10 cellular contexts compared by ENCODE assay signal in the genomic region with DNA sequence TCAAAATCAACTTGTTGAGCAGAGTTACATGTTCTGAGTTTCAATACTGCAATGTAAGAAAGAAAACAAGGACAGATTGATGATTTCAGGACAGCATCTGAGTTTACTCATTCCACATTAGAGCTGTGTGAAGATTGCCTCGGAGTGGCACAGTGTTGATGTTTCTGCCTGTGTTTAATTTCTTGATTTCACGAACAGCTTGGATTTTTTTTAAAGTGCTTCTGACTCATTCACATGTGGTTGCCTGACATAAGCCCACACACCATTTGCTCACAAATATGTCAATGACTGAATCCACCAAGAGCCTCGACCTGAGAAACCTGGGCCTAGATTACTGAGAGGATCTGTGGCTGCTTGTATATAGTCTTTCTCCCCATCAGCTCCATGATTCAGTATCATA.
DNase-seq lines count a peak whose midpoint lies in the region; ATAC-seq, FAIRE-seq and TF ChIP-seq lines count a peak whose summit lies in the region.
"Had no signal": no experiment of that assay in that cellular context is flagged by ENCODE, and none has a peak within 500 bp of the region (broad histone marks: within the 10 kb centered on the region; RNA-seq: fewer than 3 reads in every experiment).

No MANE protein-coding gene starts in this region.

- no peak overlapping the region for H3K9ac ChIP-seq in mammary epithelial cell (ENCODE audit: insufficient read depth, low read length)

- H3K27me3 ChIP-seq in mammary epithelial cell (ENCODE audit: insufficient read depth, low read length) = no peaks in the 10 kb centered on the region
- no peaks in the 10 kb centered on the region for H3K27me3 ChIP-seq in left lung
- no peaks in the 10 kb centered on the region for H3K27me3 ChIP-seq in ascending aorta
- H3K27me3 ChIP-seq in aorta (ENCODE audit: control insufficient read depth in 1 of 2, insufficient read depth in 2 of 2, low read length in 1 of 2) = no peaks in the 10 kb centered on the region

- no peak overlapping the region for H3K4me2 ChIP-seq in mammary epithelial cell (ENCODE audit: insufficient read depth, low read depth, low read length)

- intact Hi-C loops in mammary epithelial cell (cut with micrococcal nuclease) (no loop called here), left lung (cut with DNase I) (no loop called here), ascending aorta (cut with DNase I) (no loop called here), aorta (cut with DNase I) (no loop called here)

- H3K36me3 ChIP-seq in mammary epithelial cell (ENCODE audit: insufficient read depth, low read length) = no peaks in the 10 kb centered on the region
- no peaks in the 10 kb centered on the region for H3K36me3 ChIP-seq in left lung
- no peaks in the 10 kb centered on the region for H3K36me3 ChIP-seq in ascending aorta
- H3K36me3 ChIP-seq in aorta (ENCODE audit: control insufficient read depth in 1 of 2, insufficient read depth in 2 of 2, low read length in 1 of 2) = no peaks in the 10 kb centered on the region

- H3K4me3 ChIP-seq in mammary epithelial cell (replicated peaks in 1 of 3; ENCODE audit: insufficient read depth in 1 of 3, low read depth in 2 of 3, low read length in 3 of 3) = no peak overlapping the region
- no peak overlapping the region for H3K4me3 ChIP-seq in left lung
- H3K4me3 ChIP-seq in ascending aorta = no peak overlapping the region
- no peak overlapping the region for H3K4me3 ChIP-seq in aorta (ENCODE audit: low read length in 2 of 2)
- H3K4me3 ChIP-seq: K562 had no signal

- peak overlapping the region; percentile 31 for H2AFZ ChIP-seq in mammary epithelial cell (ENCODE audit: low read depth, low read length)

- in situ Hi-C loops in mammary epithelial cell (cut with MboI; ENCODE audit: low sequenced_read_pairs in 2 of 2) = no loop called here

- no peak for TF ChIP-seq CTCF in mammary epithelial cell (conservative IDR thresholded peaks at IDR 0.05 in 1 of 2, IDR thresholded peaks at IDR 0.05 in 1 of 2; ENCODE audit: extremely low read depth in 1 of 2, insufficient read depth in 1 of 2, low read depth in 1 of 2, low read length in 2 of 2)
- TF ChIP-seq CTCF in left lung (IDR thresholded peaks at IDR 0.05) = no peak
- no peak for TF ChIP-seq CTCF in ascending aorta (IDR thresholded peaks at IDR 0.05)

- H3K4me1 ChIP-seq in mammary epithelial cell (ENCODE audit: insufficient read depth, low read length) = peaks cover 5% of the 10 kb centered on the region
- H3K4me1 ChIP-seq in left lung = no peaks in the 10 kb centered on the region
- H3K4me1 ChIP-seq in ascending aorta = no peaks in the 10 kb centered on the region
- H3K4me1 ChIP-seq in aorta (ENCODE audit: control insufficient read depth in 1 of 2, insufficient read depth in 2 of 2, low read length in 2 of 2) = no peaks in the 10 kb centered on the region

- DNase-seq in DMS 273 (lab: John Stamatoyannopoulos, UW; ENCODE audit: unreplicated experiment) (peak; percentile 70), HS-5 (ENCODE audit: low read depth) (peak; percentile 24), mammary epithelial cell (peak; percentile 76), left lung (no peak), ascending aorta (ENCODE audit: low spot score in 2 of 2) (no peak), medulla oblongata (ENCODE audit: extremely low spot score) (no peak), aorta (no peak), GM19239 (ENCODE audit: insufficient read length, low spot score) (no peak)
- DNase-seq: activated CD8-positive, alpha-beta memory T cell treated with anti-CD3 and anti-CD28 coated beads for 24 hours had no signal

- H3K79me2 ChIP-seq in mammary epithelial cell (ENCODE audit: insufficient read depth, low read length) = no peaks in the 10 kb centered on the region

- no peak for FAIRE-seq in GM19239 (lab: Jason Lieb, UNC)
- FAIRE-seq: K562 had no signal

- CTCF ChIA-PET in mammary epithelial cell (lab: Charles Lee; ENCODE audit: low non-redundant PET) = no interaction called here

- 52% methylated on average over 3 of the region's 3 CpGs for WGBS in mammary epithelial cell (ENCODE audit: low coverage, missing lambda C conversion rate)
- 36 to 39% methylated on average over 3 of the region's 3 CpGs for WGBS in aorta, 2 donors

- H3K9me3 ChIP-seq in mammary epithelial cell (replicated peaks; ENCODE audit: insufficient read depth, low read length) (no peaks in the 10 kb centered on the region), left lung (no peaks in the 10 kb centered on the region), ascending aorta (no peaks in the 10 kb centered on the region), aorta (ENCODE audit: control insufficient read depth, low read length) (no peaks in the 10 kb centered on the region)

- no peaks in the 10 kb centered on the region for H4K20me1 ChIP-seq in mammary epithelial cell (ENCODE audit: insufficient read depth, low read length)

- ATAC-seq in left lung = peak; percentile 38
- no peak for ATAC-seq in aorta (ENCODE audit: low FRiP score)
- ATAC-seq: K562 had no signal

- dilution Hi-C loops in mammary epithelial cell (cut with HindIII; ENCODE audit: low sequenced_read_pairs) = no loop called here

- no TSS peak for BruUV-seq in mammary epithelial cell (replicated peaks; lab: Mats Ljungman, UMichigan)

- H3K27ac ChIP-seq in mammary epithelial cell (ENCODE audit: insufficient read depth, low read depth, low read length) = no peak overlapping the region
- H3K27ac ChIP-seq in left lung = no peak overlapping the region
- H3K27ac ChIP-seq in ascending aorta = no peak overlapping the region
- no peak overlapping the region for H3K27ac ChIP-seq in aorta (ENCODE audit: low read depth in 1 of 2, low read length in 2 of 2)

Comparison
In these comparisons a context has a peak if more than half of its experiments do, and no peak if none do; other contexts are left out.
1. DNase-seq: peak in DMS 273 (single experiment), HS-5 (single experiment) and mammary epithelial cell (single experiment); none in left lung (0 of 2), ascending aorta (0 of 2), medulla oblongata (single experiment), aorta (0 of 2) and GM19239 (single experiment).